Comparison of ENCODE assay signal across 1 cellular context in the genomic region with DNA sequence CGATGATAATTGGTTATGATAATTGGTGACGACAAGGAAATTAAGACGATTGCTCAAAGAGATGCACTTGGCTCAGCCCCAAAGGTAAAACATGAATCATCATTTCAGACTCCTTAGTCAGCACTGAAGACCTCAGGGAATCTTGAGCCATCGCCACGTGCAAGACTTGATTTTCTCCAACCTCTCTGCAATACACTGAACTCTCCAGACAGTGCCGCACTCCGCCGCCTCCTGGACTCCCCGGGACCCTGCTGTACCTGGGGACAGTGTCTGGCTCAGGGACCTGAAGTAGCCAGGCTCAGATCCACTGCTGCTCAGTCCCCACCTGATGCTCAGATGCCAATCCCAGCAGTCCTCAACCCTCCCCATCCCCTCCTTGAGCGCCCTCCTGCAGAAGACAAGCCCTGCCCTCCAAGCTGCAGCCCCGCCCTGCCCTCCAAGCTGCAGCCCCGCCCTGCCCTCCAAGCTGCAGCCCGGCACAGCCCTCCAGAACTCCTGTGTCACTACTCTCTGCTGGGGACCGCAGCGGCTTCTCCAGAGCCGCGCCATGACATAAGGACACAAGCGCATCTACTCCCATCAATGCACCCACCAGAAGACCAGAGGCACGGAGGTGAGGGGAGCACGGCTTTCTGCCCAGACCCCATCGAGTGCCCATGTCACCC.
TF ChIP-seq lines count a peak whose summit lies in the region.

No MANE protein-coding gene starts in this region.

TF ChIP-seq in HepG2, 621 proteins besides CTCF, POLR2A, EP300 and RAD21 (continued from another document and continues in another):
- TF ChIP-seq, protein P1, sequence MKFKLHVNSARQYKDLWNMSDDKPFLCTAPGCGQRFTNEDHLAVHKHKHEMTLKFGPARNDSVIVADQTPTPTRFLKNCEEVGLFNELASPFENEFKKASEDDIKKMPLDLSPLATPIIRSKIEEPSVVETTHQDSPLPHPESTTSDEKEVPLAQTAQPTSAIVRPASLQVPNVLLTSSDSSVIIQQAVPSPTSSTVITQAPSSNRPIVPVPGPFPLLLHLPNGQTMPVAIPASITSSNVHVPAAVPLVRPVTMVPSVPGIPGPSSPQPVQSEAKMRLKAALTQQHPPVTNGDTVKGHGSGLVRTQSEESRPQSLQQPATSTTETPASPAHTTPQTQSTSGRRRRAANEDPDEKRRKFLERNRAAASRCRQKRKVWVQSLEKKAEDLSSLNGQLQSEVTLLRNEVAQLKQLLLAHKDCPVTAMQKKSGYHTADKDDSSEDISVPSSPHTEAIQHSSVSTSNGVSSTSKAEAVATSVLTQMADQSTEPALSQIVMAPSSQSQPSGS (CRISPR knock-in tag; IDR thresholded peaks at IDR 0.05): no peak
- TF ChIP-seq ZNF724P (CRISPR knock-in tag; IDR thresholded peaks at IDR 0.05; ENCODE audit: borderline replicate concordance) (no peak), ZBTB20 (CRISPR knock-in tag; IDR thresholded peaks at IDR 0.05; ENCODE audit: borderline replicate concordance, low read depth) (no peak; the same call in 1 of the 2 replicates), HNF1B (CRISPR knock-in tag; IDR thresholded peaks at IDR 0.05) (peak; percentile 95), YEATS2 (CRISPR knock-in tag; IDR thresholded peaks at IDR 0.05; ENCODE audit: borderline replicate concordance) (peak; percentile 58; the same call in 1 of the 2 replicates), SCMH1 (CRISPR knock-in tag; IDR thresholded peaks at IDR 0.05; ENCODE audit: borderline replicate concordance) (no peak), NONO (IDR thresholded peaks at IDR 0.05) (no peak), NONO (CRISPR knock-in tag; conservative IDR thresholded peaks at IDR 0.05) (no peak; the same call in 1 of the 2 replicates), BRD4 (CRISPR knock-in tag; IDR thresholded peaks at IDR 0.05) (no peak), SMC3 (IDR thresholded peaks at IDR 0.05; ENCODE audit: low read length) (no peak), ZNF501 (CRISPR knock-in tag; IDR thresholded peaks at IDR 0.05) (peak; percentile 67; the same call in 1 of the 2 replicates), ZBTB42 (CRISPR knock-in tag; IDR thresholded peaks at IDR 0.05) (no peak), CHD4 (IDR thresholded peaks at IDR 0.05; ENCODE audit: borderline replicate concordance, low read length) (no peak), ZNF510 (CRISPR knock-in tag; IDR thresholded peaks at IDR 0.05; ENCODE audit: low read depth) (peak; percentile 46; the same call in 1 of the 2 replicates), HMG20A (CRISPR knock-in tag; IDR thresholded peaks at IDR 0.05; ENCODE audit: borderline replicate concordance) (no peak), HMG20B (CRISPR knock-in tag; conservative IDR thresholded peaks at IDR 0.05) (no peak), KLF11 (CRISPR knock-in tag; IDR thresholded peaks at IDR 0.05) (peak; percentile 57; the same call in 1 of the 2 replicates), HOXD1 (CRISPR knock-in tag; IDR thresholded peaks at IDR 0.05) (no peak), RFXAP (CRISPR knock-in tag; IDR thresholded peaks at IDR 0.05; ENCODE audit: borderline replicate concordance) (0 out of 2 replicates have a peak, but pooled peaks have one; percentile 15), DMTF1 (CRISPR knock-in tag; IDR thresholded peaks at IDR 0.05) (no peak), MEIS2 (CRISPR knock-in tag; IDR thresholded peaks at IDR 0.05) (no peak), ZBTB49 (CRISPR knock-in tag; IDR thresholded peaks at IDR 0.05; ENCODE audit: borderline replicate concordance) (peak; percentile 51; the same call in 1 of the 2 replicates), DNMT1 (CRISPR knock-in tag; IDR thresholded peaks at IDR 0.05) (0 out of 2 replicates have a peak, but pooled peaks have one; percentile 31), ZNF225 (CRISPR knock-in tag; IDR thresholded peaks at IDR 0.05) (0 out of 2 replicates have a peak, but pooled peaks have one; percentile 35), HNRNPUL1 (IDR thresholded peaks at IDR 0.05; ENCODE audit: low read depth, low read length) (no peak), HNRNPLL (IDR thresholded peaks at IDR 0.05; ENCODE audit: low read depth, low read length, poor library complexity, severe bottlenecking) (no peak), TFE3 (CRISPR knock-in tag; IDR thresholded peaks at IDR 0.05) (no peak), ZNF230 (CRISPR knock-in tag; IDR thresholded peaks at IDR 0.05) (no peak), GLI4 (CRISPR knock-in tag; IDR thresholded peaks at IDR 0.05; ENCODE audit: borderline replicate concordance) (no peak), ZNF572 (CRISPR knock-in tag; IDR thresholded peaks at IDR 0.05) (0 out of 2 replicates have a peak, but pooled peaks have one; percentile 82), MYNN (CRISPR knock-in tag; IDR thresholded peaks at IDR 0.05; ENCODE audit: low read depth) (no peak), CBFB (CRISPR knock-in tag; IDR thresholded peaks at IDR 0.05) (no peak), SMARCC2 (IDR thresholded peaks at IDR 0.05) (no peak), ZNF574 (CRISPR knock-in tag; IDR thresholded peaks at IDR 0.05) (no peak), SRY (CRISPR knock-in tag; IDR thresholded peaks at IDR 0.05) (0 out of 2 replicates have a peak, but pooled peaks have one; percentile 16), MNT (IDR thresholded peaks at IDR 0.05) (no peak), SNAPC5 (CRISPR knock-in tag; IDR thresholded peaks at IDR 0.05; ENCODE audit: borderline replicate concordance) (no peak)
- TF ChIP-seq, protein P2, sequence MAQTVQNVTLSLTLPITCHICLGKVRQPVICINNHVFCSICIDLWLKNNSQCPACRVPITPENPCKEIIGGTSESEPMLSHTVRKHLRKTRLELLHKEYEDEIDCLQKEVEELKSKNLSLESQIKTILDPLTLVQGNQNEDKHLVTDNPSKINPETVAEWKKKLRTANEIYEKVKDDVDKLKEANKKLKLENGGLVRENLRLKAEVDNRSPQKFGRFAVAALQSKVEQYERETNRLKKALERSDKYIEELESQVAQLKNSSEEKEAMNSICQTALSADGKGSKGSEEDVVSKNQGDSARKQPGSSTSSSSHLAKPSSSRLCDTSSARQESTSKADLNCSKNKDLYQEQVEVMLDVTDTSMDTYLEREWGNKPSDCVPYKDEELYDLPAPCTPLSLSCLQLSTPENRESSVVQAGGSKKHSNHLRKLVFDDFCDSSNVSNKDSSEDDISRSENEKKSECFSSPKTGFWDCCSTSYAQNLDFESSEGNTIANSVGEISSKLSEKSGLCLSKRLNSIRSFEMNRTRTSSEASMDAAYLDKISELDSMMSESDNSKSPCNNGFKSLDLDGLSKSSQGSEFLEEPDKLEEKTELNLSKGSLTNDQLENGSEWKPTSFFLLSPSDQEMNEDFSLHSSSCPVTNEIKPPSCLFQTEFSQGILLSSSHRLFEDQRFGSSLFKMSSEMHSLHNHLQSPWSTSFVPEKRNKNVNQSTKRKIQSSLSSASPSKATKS (CRISPR knock-in tag; IDR thresholded peaks at IDR 0.05): no peak
- TF ChIP-seq, protein P3, sequence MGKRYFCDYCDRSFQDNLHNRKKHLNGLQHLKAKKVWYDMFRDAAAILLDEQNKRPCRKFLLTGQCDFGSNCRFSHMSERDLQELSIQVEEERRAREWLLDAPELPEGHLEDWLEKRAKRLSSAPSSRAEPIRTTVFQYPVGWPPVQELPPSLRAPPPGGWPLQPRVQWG (CRISPR knock-in tag; IDR thresholded peaks at IDR 0.05; ENCODE audit: borderline replicate concordance, low read depth): no peak
- TF ChIP-seq, protein P4, sequence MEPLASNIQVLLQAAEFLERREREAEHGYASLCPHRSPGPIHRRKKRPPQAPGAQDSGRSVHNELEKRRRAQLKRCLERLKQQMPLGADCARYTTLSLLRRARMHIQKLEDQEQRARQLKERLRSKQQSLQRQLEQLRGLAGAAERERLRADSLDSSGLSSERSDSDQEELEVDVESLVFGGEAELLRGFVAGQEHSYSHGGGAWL (CRISPR knock-in tag; IDR thresholded peaks at IDR 0.05): peak; percentile 91; the same call in 1 of the 2 replicates
